In genomic region chr19:28327905-28328304, GRCh38 we compare ENCODE assay signal across 28 cellular contexts.
"Had no signal": no experiment of that assay in that cellular context is flagged by ENCODE, and none has a peak within 500 bp of the region (broad histone marks: within the 10 kb centered on the region; RNA-seq: fewer than 3 reads in every experiment).

No MANE protein-coding gene starts in this region.

- H3K4me3 ChIP-seq: stomach, suprapubic skin, testis, thoracic aorta, thyroid gland, tibial artery, tibial nerve, transverse colon, upper lobe of left lung, upper lobe of right lung, uterus, vagina had no signal

- H3K27ac ChIP-seq: stomach, suprapubic skin, testis, thoracic aorta, thyroid gland, tibial artery, tibial nerve, transverse colon, upper lobe of left lung, upper lobe of right lung, uterus, vagina had no signal

- H3K27ac Mint-ChIP-seq: stimulated activated effector memory CD8-positive, alpha-beta T cell treated with anti-CD3 and anti-CD28 coated beads, Interleukin-12 subunit alpha, Interleukin-12 subunit beta, amount 100 ng/mL, for 72 hours; stimulated activated memory B cell treated with anti-CD40 and anti-IgM and Interleukin-4, amounts not matched to agents 10 μg/mL and 1 μg/mL and 100 μg/mL, for 72 hours; stimulated activated naive B cell treated with anti-CD40 and anti-IgM and Interleukin-4, amounts not matched to agents 10 μg/mL and 1 μg/mL and 100 μg/mL, for 72 hours; stimulated activated naive CD8-positive, alpha-beta T cell treated with anti-CD3 and anti-CD28 coated beads, Interleukin-15, Interleukin-2, amounts not matched to agents 100 ng/mL and 50 ng/mL, for 24 hours; type B pancreatic cell had no signal

- H3K4me1 ChIP-seq: stomach, suprapubic skin, testis, thyroid gland, tibial artery, tibial nerve, transverse colon, upper lobe of left lung, upper lobe of right lung, uterus, vagina had no signal

- ATAC-seq: stimulated activated effector memory CD8-positive, alpha-beta T cell treated with anti-CD3 and anti-CD28 coated beads, Interleukin-12 subunit alpha, Interleukin-12 subunit beta, amount 100 ng/mL, for 72 hours; stimulated activated memory B cell treated with anti-CD40 and anti-IgM and Interleukin-4, amounts not matched to agents 10 μg/mL and 1 μg/mL and 100 μg/mL, for 72 hours; stimulated activated naive B cell treated with anti-CD40 and anti-IgM and Interleukin-4, amounts not matched to agents 10 μg/mL and 1 μg/mL and 100 μg/mL, for 72 hours; stimulated activated naive CD8-positive, alpha-beta T cell treated with anti-CD3 and anti-CD28 coated beads, Interleukin-15, amount 100 ng/mL, for 72 hours; stimulated activated naive CD8-positive, alpha-beta T cell treated with anti-CD3 and anti-CD28 coated beads, Interleukin-15, Interleukin-2, amounts not matched to agents 100 U/mL and 50 U/mL, for 24 hours; upper lobe of right lung had no signal

- H3K36me3 ChIP-seq: stomach, suprapubic skin, thoracic aorta, thyroid gland, tibial artery, tibial nerve, transverse colon, upper lobe of left lung, upper lobe of right lung, uterus, vagina had no signal

- H3K4me3 Mint-ChIP-seq: stimulated activated effector memory CD8-positive, alpha-beta T cell treated with anti-CD3 and anti-CD28 coated beads, Interleukin-12 subunit alpha, Interleukin-12 subunit beta, amount 100 ng/mL, for 72 hours; stimulated activated memory B cell treated with anti-CD40 and anti-IgM and Interleukin-4, amounts not matched to agents 10 μg/mL and 1 μg/mL and 100 μg/mL, for 72 hours; stimulated activated naive B cell treated with anti-CD40 and anti-IgM and Interleukin-4, amounts not matched to agents 10 μg/mL and 1 μg/mL and 100 μg/mL, for 72 hours; stimulated activated naive CD8-positive, alpha-beta T cell treated with anti-CD3 and anti-CD28 coated beads, Interleukin-15, amount 100 ng/mL, for 72 hours; stimulated activated naive CD8-positive, alpha-beta T cell treated with anti-CD3 and anti-CD28 coated beads, Interleukin-15, Interleukin-2, amounts not matched to agents 100 ng/mL and 50 ng/mL, for 24 hours; type B pancreatic cell had no signal

- H3K9me3 ChIP-seq: suprapubic skin, testis, thoracic aorta, thyroid gland, transverse colon, upper lobe of left lung, upper lobe of right lung, uterus, vagina had no signal

- H3K27me3 ChIP-seq: stomach, suprapubic skin, testis, thyroid gland, tibial artery, tibial nerve, transverse colon, upper lobe of left lung, upper lobe of right lung, uterus, vagina had no signal

- H3K27me3 Mint-ChIP-seq: stimulated activated memory B cell treated with anti-CD40 and anti-IgM and Interleukin-4, amounts not matched to agents 10 μg/mL and 1 μg/mL and 100 μg/mL, for 72 hours; stimulated activated naive B cell treated with anti-CD40 and anti-IgM and Interleukin-4, amounts not matched to agents 10 μg/mL and 1 μg/mL and 100 μg/mL, for 72 hours; stimulated activated naive CD8-positive, alpha-beta T cell treated with anti-CD3 and anti-CD28 coated beads, Interleukin-15, amount 100 ng/mL, for 72 hours; stimulated activated naive CD8-positive, alpha-beta T cell treated with anti-CD3 and anti-CD28 coated beads, Interleukin-15, Interleukin-2, amounts not matched to agents 100 ng/mL and 50 ng/mL, for 24 hours had no signal

- DNase-seq: stimulated activated CD4-positive, alpha-beta T cell treated with anti-CD3 and anti-CD28 coated beads, Interleukin-2, amount 100 ng/mL, for 48 hours; stimulated activated CD4-positive, alpha-beta T cell treated with anti-CD3 and anti-CD28 coated beads, Interleukin-4, amount 100 ng/mL, for 1 hour; stimulated activated CD4-positive, alpha-beta T cell treated with anti-CD3 and anti-CD28 coated beads, Interleukin-4, amount 100 ng/mL, for 24 hours; stimulated activated CD4-positive, alpha-beta T cell treated with anti-CD3 and anti-CD28 coated beads, Interleukin-4, amount 100 ng/mL, for 4 hours; stimulated activated CD8-positive, alpha-beta memory T cell treated with anti-CD3 and anti-CD28 coated beads, Interleukin-4, amount 100 ng/mL, for 48 hours; stimulated activated naive B cell treated with anti-CD40 and anti-IgM and Interleukin-4, amounts not matched to agents 10 μg/mL and 1 μg/mL and 100 μg/mL, for 72 hours; stimulated activated naive CD4-positive, alpha-beta T cell; stimulated activated naive CD4-positive, alpha-beta T cell treated with Interleukin-2 at 50 U/mL for 16 hours; stimulated activated naive CD8-positive, alpha-beta T cell treated with anti-CD3 and anti-CD28 coated beads, Interleukin-15, amount 100 ng/mL, for 72 hours; stimulated activated naive CD8-positive, alpha-beta T cell treated with anti-CD3 and anti-CD28 coated beads, Interleukin-15, Interleukin-2, amounts not matched to agents 100 U/mL and 50 U/mL, for 24 hours; stomach; substantia nigra; testis; thyroid gland; tibial artery; transverse colon; trophoblast cell; upper lobe of left lung; upper lobe of right lung; uterus had no signal

- H3K4me1 Mint-ChIP-seq: stimulated activated effector memory CD8-positive, alpha-beta T cell treated with anti-CD3 and anti-CD28 coated beads, Interleukin-12 subunit alpha, Interleukin-12 subunit beta, amount 100 ng/mL, for 72 hours; stimulated activated memory B cell treated with anti-CD40 and anti-IgM and Interleukin-4, amounts not matched to agents 10 μg/mL and 1 μg/mL and 100 μg/mL, for 72 hours; stimulated activated naive CD8-positive, alpha-beta T cell treated with anti-CD3 and anti-CD28 coated beads, Interleukin-15, amount 100 ng/mL, for 72 hours had no signal

- H3K36me3 Mint-ChIP-seq: stimulated activated effector memory CD8-positive, alpha-beta T cell treated with anti-CD3 and anti-CD28 coated beads, Interleukin-12 subunit alpha, Interleukin-12 subunit beta, amount 100 ng/mL, for 72 hours; stimulated activated memory B cell treated with anti-CD40 and anti-IgM and Interleukin-4, amounts not matched to agents 10 μg/mL and 1 μg/mL and 100 μg/mL, for 72 hours; stimulated activated naive B cell treated with anti-CD40 and anti-IgM and Interleukin-4, amounts not matched to agents 10 μg/mL and 1 μg/mL and 100 μg/mL, for 72 hours; type B pancreatic cell had no signal
